In the genomic region with DNA sequence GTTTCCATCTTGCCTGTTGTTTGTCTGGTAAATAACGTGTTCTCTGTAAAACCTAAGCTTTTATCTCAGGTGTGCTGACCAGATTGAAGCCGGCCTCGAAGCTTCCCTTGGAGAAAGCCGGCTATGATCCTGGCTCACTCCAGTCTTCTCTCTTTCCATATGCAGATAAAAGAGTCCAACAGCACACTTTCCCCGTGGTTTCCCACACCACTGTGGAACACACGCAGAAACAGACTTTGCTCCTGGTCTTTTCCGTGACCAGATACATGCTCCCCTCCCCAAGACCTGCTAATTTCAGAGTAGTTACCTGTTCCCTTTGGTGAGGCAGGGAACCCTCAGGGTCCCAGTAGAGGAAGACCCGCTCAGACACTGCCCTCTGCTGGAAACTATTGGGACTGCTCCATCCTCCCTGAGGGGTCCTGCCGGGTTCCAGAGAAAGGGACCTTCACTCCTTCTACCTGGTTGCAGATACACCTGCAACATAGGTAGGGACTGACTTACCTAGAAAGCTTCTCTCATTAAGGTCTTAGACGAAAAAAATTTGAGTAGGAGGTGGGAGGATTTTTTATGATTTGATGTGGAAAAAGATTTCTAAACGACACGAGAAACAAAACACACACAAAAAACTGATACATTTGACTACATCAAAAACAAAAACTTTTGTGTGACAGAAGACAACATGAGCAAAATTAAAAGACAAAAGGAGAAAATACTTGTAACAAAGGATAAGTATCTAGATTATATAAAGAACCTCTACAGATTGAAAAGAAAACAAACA, we compare ENCODE assay signal across 7 cellular contexts.
DNase-seq lines count a peak whose midpoint lies in the region; FAIRE-seq and TF ChIP-seq lines count a peak whose summit lies in the region.

No MANE protein-coding gene starts in this region.

- DNase-seq in HTR-8/SVneo (ENCODE audit: insufficient read length, low spot score) (peak; percentile 94), T-helper 22 cell (ENCODE audit: low read depth) (peak; percentile 16), astrocyte of the spinal cord (ENCODE audit: low read depth, low spot score) (peak; percentile 7), keratinocyte (ENCODE audit: low read depth, low spot score) (no peak), DMS79 treated with DMSO at 0.1 percent for 48 hours (lab: John Stamatoyannopoulos, UW) (no peak)
- DNase-seq in stimulated activated CD4-positive, alpha-beta T cell treated with anti-CD3 and anti-CD28 coated beads, TNF-alpha, amount 100 ng/mL, for 4 hours (ENCODE audit: low read depth in 3 of 3): peak; percentile 38 to 54 (median 52)

- no peaks in the 10 kb centered on the region for H3K36me3 ChIP-seq in keratinocyte (ENCODE audit: control insufficient read depth in 2 of 2, extremely low read depth in 1 of 2, insufficient read depth in 2 of 2, low read length in 2 of 2)

- FAIRE-seq in HTR-8/SVneo (lab: Jason Lieb, UNC) (peak; percentile 94), keratinocyte (lab: Jason Lieb, UNC) (peak; percentile 43)

- no peak overlapping the region for H3K4me3 ChIP-seq in astrocyte of the spinal cord (ENCODE audit: low read depth, low read length)
- H3K4me3 ChIP-seq in keratinocyte (ENCODE audit: control insufficient read depth in 2 of 3, extremely low read depth in 1 of 3, insufficient read depth in 2 of 3, low read depth in 1 of 3, low read length in 3 of 3): no peak overlapping the region

- no peaks in the 10 kb centered on the region for H3K27me3 ChIP-seq in keratinocyte (ENCODE audit: control insufficient read depth, extremely low read depth, insufficient read depth, low read length)

- no peaks in the 10 kb centered on the region for H3K9me3 ChIP-seq in keratinocyte (ENCODE audit: control insufficient read depth, low read depth, low read length)

- H4K20me1 ChIP-seq in keratinocyte (ENCODE audit: control insufficient read depth, extremely low read depth, insufficient read depth, low read length): no peaks in the 10 kb centered on the region

- TF ChIP-seq CTCF in GM12873 (IDR thresholded peaks at IDR 0.05; ENCODE audit: insufficient read depth, low read depth, low read length, missing control alignments) (peak; percentile 95), astrocyte of the spinal cord (IDR thresholded peaks at IDR 0.05; ENCODE audit: low read depth, low read length) (peak; percentile 85), keratinocyte (optimal IDR thresholded peaks at IDR 0.05 in 1 of 3, IDR thresholded peaks at IDR 0.05 in 1 of 3, conservative IDR thresholded peaks at IDR 0.05 in 1 of 3; ENCODE audit: extremely low read depth in 1 of 3, insufficient read depth in 2 of 3, low read length in 3 of 3) (peak; percentile 75 to 85 (median 85))

- in situ Hi-C loops in astrocyte of the spinal cord (cut with HindIII; ENCODE audit: low sequenced_read_pairs): no loop called here

- H3K4me2 ChIP-seq in keratinocyte (ENCODE audit: control insufficient read depth, extremely low read depth, insufficient read depth, low read depth, low read length): no peak overlapping the region

- H3K4me1 ChIP-seq in keratinocyte (ENCODE audit: control insufficient read depth, extremely low read depth, insufficient read depth, low read length): peaks cover 2% of the 10 kb centered on the region

- H3K9me1 ChIP-seq in keratinocyte (ENCODE audit: control insufficient read depth, extremely low read depth, insufficient read depth, low read length): no peaks in the 10 kb centered on the region

- no peak overlapping the region for H2AFZ ChIP-seq in keratinocyte (ENCODE audit: control insufficient read depth, low read length)

- H3K27ac ChIP-seq in keratinocyte (ENCODE audit: control insufficient read depth, insufficient read depth, low read length): no peak overlapping the region

- no peaks in the 10 kb centered on the region for H3K79me2 ChIP-seq in keratinocyte (ENCODE audit: control insufficient read depth, insufficient read depth, low read length)

- no peak overlapping the region for H3K9ac ChIP-seq in keratinocyte (ENCODE audit: control insufficient read depth, extremely low read depth, insufficient read depth, low read length)

- dilution Hi-C loops in keratinocyte (cut with MboI; ENCODE audit: extremely low pct_ligation_motif_present, low sequenced_read_pairs): no loop called here

Comparison
In these comparisons a context has a peak if more than half of its experiments do, and no peak if none do; other contexts are left out.
1. DNase-seq: peak in HTR-8/SVneo (single experiment), T-helper 22 cell (single experiment), astrocyte of the spinal cord (single experiment) and stimulated activated CD4-positive, alpha-beta T cell treated with anti-CD3 and anti-CD28 coated beads, TNF-alpha, amount 100 ng/mL, for 4 hours (3 of 3); none in keratinocyte (single experiment) and DMS79 treated with DMSO at 0.1 percent for 48 hours (single experiment).
2. Peak in every context shown above with its lines, with median percentiles within 50 percentile points of each other: CTCF ChIP-seq.